1 cellular context compared by ENCODE assay signal in genomic region chrX:132704769-132705168, GRCh38.
A peak's percentile ranks its signal among the peaks of the same experiment; 100 is the strongest.
TF ChIP-seq lines count a peak whose summit lies in the region.

No MANE protein-coding gene starts in this region.

TF ChIP-seq in liver, 16 proteins besides CTCF, POLR2A, EP300 and RAD21 (continued from another document):
- TF ChIP-seq REST (IDR thresholded peaks at IDR 0.05) (no peak), NR2F2 (IDR thresholded peaks at IDR 0.05) (peak; percentile 85), RXRA (IDR thresholded peaks at IDR 0.05) (no peak)
